In genomic region chr9:72133365-72134035, GRCh38 we compare ENCODE assay signal across 1 cellular context.
A peak's percentile ranks its signal among the peaks of the same experiment; 100 is the strongest.
TF ChIP-seq lines count a peak whose summit lies in the region.

No MANE protein-coding gene starts in this region.

TF ChIP-seq in HepG2, 621 proteins besides CTCF, POLR2A, EP300 and RAD21 (continued from another document and continues in another):
- TF ChIP-seq ZNF276 (CRISPR knock-in tag; IDR thresholded peaks at IDR 0.05; ENCODE audit: low read depth) (no peak), ZBTB34 (CRISPR knock-in tag; IDR thresholded peaks at IDR 0.05) (no peak), SMAD9 (CRISPR knock-in tag; IDR thresholded peaks at IDR 0.05) (no peak), PBX2 (CRISPR knock-in tag; IDR thresholded peaks at IDR 0.05) (no peak), NFIB (CRISPR knock-in tag; IDR thresholded peaks at IDR 0.05; ENCODE audit: borderline replicate concordance) (no peak), SMARCE1 (IDR thresholded peaks at IDR 0.05; ENCODE audit: borderline replicate concordance) (no peak), TARDBP (CRISPR knock-in tag; IDR thresholded peaks at IDR 0.05) (no peak), ZBTB7B (CRISPR knock-in tag; IDR thresholded peaks at IDR 0.05) (no peak), PRMT3 (CRISPR knock-in tag; IDR thresholded peaks at IDR 0.05; ENCODE audit: borderline replicate concordance, low read depth) (no peak), IRF1 (CRISPR knock-in tag; IDR thresholded peaks at IDR 0.05; ENCODE audit: low read depth) (no peak), ZBTB4 (CRISPR knock-in tag; IDR thresholded peaks at IDR 0.05; ENCODE audit: borderline replicate concordance) (no peak), ZNF766 (CRISPR knock-in tag; IDR thresholded peaks at IDR 0.05; ENCODE audit: borderline replicate concordance) (no peak), ZBTB3 (CRISPR knock-in tag; IDR thresholded peaks at IDR 0.05; ENCODE audit: borderline replicate concordance, low read depth) (no peak), ZNF383 (CRISPR knock-in tag; IDR thresholded peaks at IDR 0.05; ENCODE audit: borderline replicate concordance) (no peak), HOMEZ (CRISPR knock-in tag; IDR thresholded peaks at IDR 0.05; ENCODE audit: low read depth) (0 out of 2 replicates have a peak, but pooled peaks have one; percentile 32), GPN1 (CRISPR knock-in tag; IDR thresholded peaks at IDR 0.05; ENCODE audit: borderline replicate concordance) (no peak), ZNF160 (CRISPR knock-in tag; IDR thresholded peaks at IDR 0.05) (no peak), HIC2 (CRISPR knock-in tag; IDR thresholded peaks at IDR 0.05; ENCODE audit: low read depth) (no peak), ZNF460 (CRISPR knock-in tag; IDR thresholded peaks at IDR 0.05; ENCODE audit: borderline replicate concordance) (no peak), ETS1 (CRISPR knock-in tag; IDR thresholded peaks at IDR 0.05) (no peak), SP140L (CRISPR knock-in tag; IDR thresholded peaks at IDR 0.05; ENCODE audit: borderline replicate concordance) (no peak), ZNF12 (CRISPR knock-in tag; IDR thresholded peaks at IDR 0.05) (no peak), EZH2 (conservative IDR thresholded peaks at IDR 0.05; ENCODE audit: low read depth, low read length) (no peak), MZF1 (CRISPR knock-in tag; IDR thresholded peaks at IDR 0.05; ENCODE audit: borderline replicate concordance) (no peak), REST (IDR thresholded peaks at IDR 0.05; ENCODE audit: borderline replicate concordance in 1 of 2, low read depth in 1 of 2, low read length in 2 of 2) (no peak), AGO2 (optimal IDR thresholded peaks at IDR 0.05; ENCODE audit: low read depth, low read length) (no peak), ETV6 (CRISPR knock-in tag; conservative IDR thresholded peaks at IDR 0.05) (no peak), ZNF468 (CRISPR knock-in tag; IDR thresholded peaks at IDR 0.05) (no peak), AGO1 (IDR thresholded peaks at IDR 0.05; ENCODE audit: low read depth, low read length, poor library complexity, severe bottlenecking) (no peak), TERF1 (CRISPR knock-in tag; IDR thresholded peaks at IDR 0.05) (no peak), JARID2 (CRISPR knock-in tag; IDR thresholded peaks at IDR 0.05; ENCODE audit: insufficient replicate concordance) (no peak)
